26 cellular contexts compared by ENCODE assay signal in the genomic region with DNA sequence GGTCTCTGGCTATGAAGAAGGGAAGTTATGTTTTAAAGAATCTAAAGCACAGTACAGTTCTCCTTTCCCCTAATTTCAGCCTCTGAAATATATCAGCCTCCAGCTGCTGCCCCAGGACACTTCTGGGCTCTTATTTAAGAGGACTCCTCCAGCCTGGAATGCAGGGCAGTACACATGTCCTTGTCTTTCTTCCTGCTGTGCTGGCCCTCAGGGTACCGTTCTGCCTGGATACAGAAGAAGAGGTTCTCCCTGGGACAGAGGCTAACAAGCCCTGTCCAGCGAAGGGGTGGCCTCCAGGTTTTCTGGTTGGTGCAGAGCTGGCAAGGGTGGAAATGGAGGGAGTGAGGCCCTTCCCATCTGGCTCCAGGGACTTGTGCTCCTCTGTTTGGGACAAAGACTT. TPM values are rescaled to one million over a fixed set of nuclear protein-coding genes. Genes with fewer than 3 reads are reported as not detected.
DNase-seq lines count a peak whose midpoint lies in the region; ATAC-seq and TF ChIP-seq lines count a peak whose summit lies in the region.
"Had no signal": no experiment of that assay in that cellular context is flagged by ENCODE, and none has a peak within 500 bp of the region (broad histone marks: within the 10 kb centered on the region; RNA-seq: fewer than 3 reads in every experiment).

No MANE protein-coding gene starts in this region.

- intact Hi-C loops in Panc1 (cut with micrococcal nuclease; ENCODE audit: unreplicated experiment) (no loop called here), right lobe of liver (cut with DNase I) (no loop called here), stomach (cut with DNase I; ENCODE audit: low total_unique reads) (no loop called here), dorsolateral prefrontal cortex (cut with DNase I) (no loop called here)

- H3K4me3 ChIP-seq in Panc1 (ENCODE audit: low read depth in 2 of 2, low read length in 2 of 2) (no peak overlapping the region), right lobe of liver (no peak overlapping the region), stomach (peak overlapping the region in 1 of 4 donors; percentile 17), dorsolateral prefrontal cortex (no peak overlapping the region)
- H3K4me3 ChIP-seq: ascending aorta, K562, MG63, mucosa of descending colon had no signal

- ATAC-seq in Panc1, result no peak
- no peak for ATAC-seq in right lobe of liver
- no peak for ATAC-seq in HG02852 (IDR thresholded peaks at IDR 0.05; ENCODE audit: unreplicated experiment)
- ATAC-seq: activated CD8-positive, alpha-beta T cell treated with anti-CD3 and anti-CD28 coated beads for 36 hours; K562; SK-N-SH treated with all-trans-retinoic acid at 6 μM for 48 hours had no signal

- TF ChIP-seq CTCF in Panc1 (IDR thresholded peaks at IDR 0.05) (no peak), right lobe of liver (IDR thresholded peaks at IDR 0.05) (no peak), stomach (IDR thresholded peaks at IDR 0.05) (no peak), dorsolateral prefrontal cortex (IDR thresholded peaks at IDR 0.05 in 54 of 56, conservative IDR thresholded peaks at IDR 0.05 in 2 of 56; ENCODE audit: low read depth in 1 of 56, partially characterized antibody in 56 of 56) (no peak)

- peaks cover 8% of the 10 kb centered on the region for H3K4me1 ChIP-seq in Panc1 (ENCODE audit: control insufficient read depth, insufficient read depth, low read length)
- H3K4me1 ChIP-seq in right lobe of liver, result peaks cover 2 to 42% (median 16%) of the 10 kb centered on the region in 4 donors
- H3K4me1 ChIP-seq in stomach, result peaks cover 64 to 95% (median 77%) of the 10 kb centered on the region in 4 donors
- H3K4me1 ChIP-seq: ascending aorta had no signal

- DNase-seq in EH (ENCODE audit: low read depth) (peak; percentile 27), Panc1 (ENCODE audit: low read depth, low spot score) (no peak), right lobe of liver (no peak), stomach (no peak), HEK293T (ENCODE audit: extremely low spot score) (no peak), dorsolateral prefrontal cortex (no peak), OCI-M1 (lab: John Stamatoyannopoulos, UW) (no peak)
- DNase-seq: activated CD8-positive, alpha-beta T cell treated with anti-CD3 and anti-CD28 coated beads for 36 hours; activated effector memory CD4-positive, alpha-beta T cell treated with Interleukin-2 at 50 U/mL for 16 hours; CD4-positive, alpha-beta memory T cell; H7; hypothalamus; MG63; NCI-H1417; NCI-H226; retina; stimulated activated CD4-positive, alpha-beta T cell treated with anti-CD3 and anti-CD28 coated beads, Interleukin-4, amount 100 ng/mL, for 1 hour had no signal

- in situ Hi-C loops in Panc1 (cut with HindIII; ENCODE audit: low pct_unique_long_range_greater_than_20kb, low sequenced_read_pairs), result no loop called here

- H3K27me3 ChIP-seq in Panc1 (ENCODE audit: control insufficient read depth, insufficient read depth, low read length), result no peaks in the 10 kb centered on the region
- H3K27me3 ChIP-seq in right lobe of liver, result no peaks in the 10 kb centered on the region
- no peaks in the 10 kb centered on the region for H3K27me3 ChIP-seq in stomach
- H3K27me3 ChIP-seq in dorsolateral prefrontal cortex, result peaks cover 0 to 3% (median 0%) of the 10 kb centered on the region in 45 donors
- H3K27me3 ChIP-seq: ascending aorta, MG63 had no signal

- H3K27ac ChIP-seq in Panc1 (ENCODE audit: low read length) (peak overlapping the region; percentile 9; the same call in 1 of the 2 replicates), right lobe of liver (peak overlapping the region; percentile 48 to 76 (median 60)), stomach (peak overlapping the region; percentile 62 to 94 (median 82)), dorsolateral prefrontal cortex (peak overlapping the region in 3 of 59 donors; percentile 26 to 53 (median 41))
- H3K27ac ChIP-seq: ascending aorta had no signal

- no peaks in the 10 kb centered on the region for H3K9me3 ChIP-seq in Panc1 (ENCODE audit: control insufficient read depth, insufficient read depth, low read depth, low read length)
- H3K9me3 ChIP-seq in right lobe of liver, result no peaks in the 10 kb centered on the region
- no peaks in the 10 kb centered on the region for H3K9me3 ChIP-seq in stomach
- H3K9me3 ChIP-seq: ascending aorta, MG63, mucosa of descending colon had no signal

- TF ChIP-seq EP300 in stomach (IDR thresholded peaks at IDR 0.05), result no peak

- no CpG with 5 or more reads among the region's 2 CpGs for whole genome bisulfite sequencing in right lobe of liver (ENCODE audit: insufficient coverage, low coverage, low lambda C conversion rate, missing lambda C conversion rate)
- WGBS in stomach, 5 donors, result 42 to 70% (median 55%) methylated on average over 2 of the region's 2 CpGs

- no TSS peak for BruUV-seq in Panc1 (replicated peaks; lab: Mats Ljungman, UMichigan)

- CTCF ChIA-PET in Panc1 (lab: Charles Lee) (no interaction called here), HEK293T (lab: Yijun Ruan, JAX) (interaction anchor here (3.0 kb wide), 1 partner anchor 63 kb away, joined by 17 read pairs; no protein-coding TSS in a partner anchor)

- TF ChIP-seq POLR2A in right lobe of liver (IDR thresholded peaks at IDR 0.05) (no peak), stomach (IDR thresholded peaks at IDR 0.05) (no peak)

- POLR2A ChIA-PET in Panc1 (lab: Charles Lee) (no interaction called here), HEK293T (lab: Yijun Ruan, JAX) (no interaction called here)

- H3K36me3 ChIP-seq in Panc1 (ENCODE audit: control insufficient read depth, insufficient read depth, low read length) (no peaks in the 10 kb centered on the region), right lobe of liver (peaks cover 0 to 6% (median 3%) of the 10 kb centered on the region in 4 donors), stomach (peaks cover 5 to 42% (median 22%) of the 10 kb centered on the region in 4 donors)
- H3K36me3 ChIP-seq: ascending aorta, MG63 had no signal

TF ChIP-seq in HEK293T, 16 proteins besides CTCF, POLR2A, EP300 and RAD21:
- TF ChIP-seq NFRKB (IDR thresholded peaks at IDR 0.05) (no peak), SP1 (IDR thresholded peaks at IDR 0.05) (no peak), LEF1 (IDR thresholded peaks at IDR 0.05; ENCODE audit: borderline replicate concordance) (no peak), HDGF (IDR thresholded peaks at IDR 0.05; ENCODE audit: borderline replicate concordance) (no peak)

RNA-seq across cellular contexts. Expression of gene MLPH, which starts 22.1 kb away (rescaled TPM):
- 60.2 TPM for total RNA-seq in Panc1 (2021; ENCODE audit: unreplicated experiment)
- polyA plus RNA-seq in Panc1 (2012; ENCODE audit: insufficient read length), result 42.9 TPM
- total RNA-seq in right lobe of liver, result 10 to 100 TPM; 20.8 to 52.8 (median 35.1) TPM
- total RNA-seq in stomach, result 100 to 1,000 TPM; 182 to 657 (median 436) TPM
- 100 to 1,000 TPM in 1 of 3 donors, 10 to 100 TPM in 2; 61.3 to 308 (median 72.6) TPM for polyA plus RNA-seq in stomach
- 10 to 100 TPM in 1 of 120 experiments, 1 to 10 TPM in 90, under 1 TPM in 20, not detected in 9; 0.32 to 12.5 (median 1.8) TPM for total RNA-seq in dorsolateral prefrontal cortex
- total RNA-seq: activated CD8-positive, alpha-beta T cell treated with anti-CD3 and anti-CD28 coated beads for 36 hours; CD4-positive, alpha-beta memory T cell; T-helper 2 cell treated with Interferon-gamma antibody and Interleukin-4, amounts not matched to agents 100 ng/mL and 5 ng/mL, for 36 hours had no signal
- polyA plus RNA-seq: CD4-positive, alpha-beta memory T cell; K562 had no signal

RNA-seq across cellular contexts. Expression of gene PRLH, which starts 57.2 kb away (rescaled TPM):
- total RNA-seq in Panc1 (2021; ENCODE audit: unreplicated experiment) (not detected), right lobe of liver (not detected), stomach (not detected), dorsolateral prefrontal cortex (not detected)
- not detected for polyA plus RNA-seq in Panc1 (2012; ENCODE audit: insufficient read length)
- polyA plus RNA-seq in stomach, result not detected
- total RNA-seq: activated CD8-positive, alpha-beta T cell treated with anti-CD3 and anti-CD28 coated beads for 36 hours; ascending aorta; CD4-positive, alpha-beta memory T cell; H7; K562; lower leg skin; mucosa of descending colon; osteocyte; subcutaneous adipose tissue; T-helper 2 cell treated with Interferon-gamma antibody and Interleukin-4, amounts not matched to agents 100 ng/mL and 5 ng/mL, for 36 hours had no signal
- polyA plus RNA-seq: CD4-positive, alpha-beta memory T cell; K562 had no signal
